1 cellular context compared by ENCODE assay signal in genomic region chr16:396605-397004, GRCh38.
TF ChIP-seq lines count a peak whose summit lies in the region.

No MANE protein-coding gene starts in this region.

TF ChIP-seq in K562, 482 proteins besides CTCF, POLR2A, EP300 and RAD21 (continued from another document):
- TF ChIP-seq MGA (IDR thresholded peaks at IDR 0.05): peak; percentile 86
- TF ChIP-seq EP400 (IDR thresholded peaks at IDR 0.05): peak; percentile 75
- TF ChIP-seq BHLHE40 (IDR thresholded peaks at IDR 0.05; ENCODE audit: low read length): peak; percentile 75
- TF ChIP-seq PHF8 (IDR thresholded peaks at IDR 0.05; ENCODE audit: borderline replicate concordance, low read length): peak; percentile 54; the same call in 1 of the 2 replicates
- peak; percentile 60 for TF ChIP-seq MYBL2 (IDR thresholded peaks at IDR 0.05; ENCODE audit: low read depth)
- no peak for TF ChIP-seq MYBL2 (CRISPR knock-in tag; IDR thresholded peaks at IDR 0.05; ENCODE audit: borderline replicate concordance)
- 0 out of 2 replicates have a peak, but pooled peaks have one; percentile 19 for TF ChIP-seq MXI1 (IDR thresholded peaks at IDR 0.05; ENCODE audit: low read depth, low read length)
- 0 out of 2 replicates have a peak, but pooled peaks have one; percentile 68 for TF ChIP-seq FOXP1 (CRISPR knock-in tag; IDR thresholded peaks at IDR 0.05)
- TF ChIP-seq TAF9B (IDR thresholded peaks at IDR 0.05; ENCODE audit: partially characterized antibody): no peak
- no peak for TF ChIP-seq ATF1 (CRISPR knock-in tag; IDR thresholded peaks at IDR 0.05)
- TF ChIP-seq ATF1 (tag; IDR thresholded peaks at IDR 0.05): peak; percentile 51; the same call in 1 of the 2 replicates
- TF ChIP-seq CBX8 (IDR thresholded peaks at IDR 0.05; ENCODE audit: borderline replicate concordance, extremely low read depth, low read depth, low read length, poor library complexity, severe bottlenecking): no peak
- TF ChIP-seq HCFC1 (IDR thresholded peaks at IDR 0.05; ENCODE audit: low read depth, low read length): peak; percentile 16; the same call in 1 of the 2 replicates
- peak; percentile 80 for TF ChIP-seq ZNF121 (CRISPR knock-in tag; conservative IDR thresholded peaks at IDR 0.05)
- TF ChIP-seq ZNF592 (IDR thresholded peaks at IDR 0.05): 0 out of 2 replicates have a peak, but pooled peaks have one; percentile 8
- no peak for TF ChIP-seq ZNF239 (CRISPR knock-in tag; IDR thresholded peaks at IDR 0.05)
- no peak for TF ChIP-seq ZNF644 (tag; IDR thresholded peaks at IDR 0.05; ENCODE audit: low read depth)
- TF ChIP-seq MLX (CRISPR knock-in tag; conservative IDR thresholded peaks at IDR 0.05): no peak
- TF ChIP-seq CBFA2T2 (conservative IDR thresholded peaks at IDR 0.05): no peak
